ENCODE assay signal across 16 cellular contexts in the genomic region with DNA sequence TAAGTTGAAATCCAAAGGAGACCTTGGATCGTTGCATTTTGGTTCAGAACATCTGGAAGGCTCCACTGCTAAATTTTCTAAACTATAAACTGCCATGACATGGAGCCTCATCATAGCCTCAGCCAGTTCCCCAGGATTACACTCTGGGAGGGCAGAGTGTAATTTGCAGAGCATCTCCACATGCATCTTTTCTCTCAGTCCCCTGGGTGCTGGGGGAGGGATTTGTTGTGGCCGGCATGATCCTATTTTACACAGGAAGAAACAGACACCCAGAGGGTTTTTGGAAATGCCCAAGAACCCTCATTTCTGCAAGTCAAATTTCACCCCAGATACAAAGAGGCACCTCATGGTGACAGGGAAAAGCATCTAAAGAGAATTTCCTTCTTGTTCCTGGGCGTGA. TPM values are rescaled to one million over a fixed set of nuclear protein-coding genes. Genes with fewer than 3 reads are reported as not detected.
DNase-seq lines count a peak whose midpoint lies in the region; ATAC-seq lines count a peak whose summit lies in the region.
"Had no signal": no experiment of that assay in that cellular context is flagged by ENCODE, and none has a peak within 500 bp of the region (broad histone marks: within the 10 kb centered on the region; RNA-seq: fewer than 3 reads in every experiment).

No MANE protein-coding gene starts in this region.

- H3K27ac ChIP-seq in substantia nigra (ENCODE audit: low read depth, low read length, poor library complexity, severe bottlenecking) = peak overlapping the region; percentile 98
- H3K27ac ChIP-seq: breast epithelium, sigmoid colon had no signal

- H3K27ac Mint-ChIP-seq in activated naive CD8-positive, alpha-beta T cell = no peak overlapping the region
- H3K27ac Mint-ChIP-seq in activated naive CD8-positive, alpha-beta T cell treated with anti-CD3 and anti-CD28 coated beads for 36 hours = no peak overlapping the region
- no peak overlapping the region for H3K27ac Mint-ChIP-seq in activated naive CD8-positive, alpha-beta T cell treated with anti-CD3 and anti-CD28 coated beads, Interleukin-2, amount 50 U/mL, for 24 hours
- peak overlapping the region; percentile 62 to 89 (median 82) for H3K27ac Mint-ChIP-seq in immature natural killer cell

- no peak for DNase-seq in activated naive CD8-positive, alpha-beta T cell treated with anti-CD3 and anti-CD28 coated beads for 36 hours
- no peak for DNase-seq in activated naive CD8-positive, alpha-beta T cell treated with anti-CD3 and anti-CD28 coated beads, Interleukin-2, amount 50 U/mL, for 24 hours
- DNase-seq in immature natural killer cell = peak in 1 of 3 donors; percentile 12
- DNase-seq in substantia nigra (lab: John Stamatoyannopoulos, UW) = no peak
- DNase-seq: activated naive CD4-positive, alpha-beta T cell; effector memory CD4-positive, alpha-beta T cell; EL; NCI-H2227 treated with DMSO at 0.1 percent for 48 hours; ovary; sigmoid colon; stimulated activated CD4-positive, alpha-beta T cell treated with anti-CD3 and anti-CD28 coated beads, Interleukin-1b, Interleukin-23, amount 100 ng/mL, for 48 hours had no signal

- H3K4me3 Mint-ChIP-seq in activated naive CD8-positive, alpha-beta T cell = peak overlapping the region; percentile 83
- no peak overlapping the region for H3K4me3 Mint-ChIP-seq in activated naive CD8-positive, alpha-beta T cell treated with anti-CD3 and anti-CD28 coated beads for 36 hours
- H3K4me3 Mint-ChIP-seq in activated naive CD8-positive, alpha-beta T cell treated with anti-CD3 and anti-CD28 coated beads, Interleukin-2, amount 50 U/mL, for 24 hours = peak overlapping the region; percentile 46
- peak overlapping the region; percentile 82 to 94 (median 88) for H3K4me3 Mint-ChIP-seq in immature natural killer cell

- no peaks in the 10 kb centered on the region for H3K9me3 Mint-ChIP-seq in activated naive CD8-positive, alpha-beta T cell (ENCODE audit: low read depth)
- H3K9me3 Mint-ChIP-seq in activated naive CD8-positive, alpha-beta T cell treated with anti-CD3 and anti-CD28 coated beads for 36 hours = no peaks in the 10 kb centered on the region
- no peaks in the 10 kb centered on the region for H3K9me3 Mint-ChIP-seq in activated naive CD8-positive, alpha-beta T cell treated with anti-CD3 and anti-CD28 coated beads, Interleukin-2, amount 50 U/mL, for 24 hours
- H3K9me3 Mint-ChIP-seq in immature natural killer cell = no peaks in the 10 kb centered on the region

- peaks cover 5% of the 10 kb centered on the region for H3K36me3 Mint-ChIP-seq in activated naive CD8-positive, alpha-beta T cell
- H3K36me3 Mint-ChIP-seq in activated naive CD8-positive, alpha-beta T cell treated with anti-CD3 and anti-CD28 coated beads for 36 hours = no peaks in the 10 kb centered on the region
- H3K36me3 Mint-ChIP-seq in activated naive CD8-positive, alpha-beta T cell treated with anti-CD3 and anti-CD28 coated beads, Interleukin-2, amount 50 U/mL, for 24 hours (ENCODE audit: low read depth) = no peaks in the 10 kb centered on the region
- H3K36me3 Mint-ChIP-seq in immature natural killer cell = no peaks in the 10 kb centered on the region

- H3K27me3 Mint-ChIP-seq in activated naive CD8-positive, alpha-beta T cell = peaks cover 20% of the 10 kb centered on the region
- peaks cover 46% of the 10 kb centered on the region for H3K27me3 Mint-ChIP-seq in activated naive CD8-positive, alpha-beta T cell treated with anti-CD3 and anti-CD28 coated beads for 36 hours
- H3K27me3 Mint-ChIP-seq in activated naive CD8-positive, alpha-beta T cell treated with anti-CD3 and anti-CD28 coated beads, Interleukin-2, amount 50 U/mL, for 24 hours = peaks cover 37% of the 10 kb centered on the region
- H3K27me3 Mint-ChIP-seq in immature natural killer cell (ENCODE audit: low read depth in 3 of 3) = peaks cover 2 to 10% (median 4%) of the 10 kb centered on the region in 3 donors

- H3K4me1 Mint-ChIP-seq in activated naive CD8-positive, alpha-beta T cell (ENCODE audit: low read depth) = peaks cover 22% of the 10 kb centered on the region
- peaks cover 16% of the 10 kb centered on the region for H3K4me1 Mint-ChIP-seq in activated naive CD8-positive, alpha-beta T cell treated with anti-CD3 and anti-CD28 coated beads for 36 hours
- H3K4me1 Mint-ChIP-seq in activated naive CD8-positive, alpha-beta T cell treated with anti-CD3 and anti-CD28 coated beads, Interleukin-2, amount 50 U/mL, for 24 hours = peaks cover 20% of the 10 kb centered on the region
- H3K4me1 Mint-ChIP-seq in immature natural killer cell = peaks cover 39 to 44% of the 10 kb centered on the region in 2 donors

- ATAC-seq in activated naive CD8-positive, alpha-beta T cell treated with anti-CD3 and anti-CD28 coated beads, Interleukin-2, amount 50 U/mL, for 24 hours = no peak
- ATAC-seq in HG03280 (IDR thresholded peaks at IDR 0.05; ENCODE audit: unreplicated experiment) = no peak
- ATAC-seq in GM21576 (IDR thresholded peaks at IDR 0.05; ENCODE audit: unreplicated experiment) = no peak
- no peak for ATAC-seq in HG03045 (IDR thresholded peaks at IDR 0.05; ENCODE audit: unreplicated experiment)

RNA-seq across cellular contexts. Expression of a gene that starts 40.9 kb away (rescaled TPM):
- total RNA-seq in activated naive CD8-positive, alpha-beta T cell treated with anti-CD3 and anti-CD28 coated beads for 36 hours = 10 to 100 TPM; 19.1 to 20.2 TPM
- polyA plus RNA-seq in immature natural killer cell = 1 to 10 TPM; 1.9 to 8.1 (median 5.1) TPM

Comparison
In these comparisons a context has a peak if more than half of its experiments do, and no peak if none do; other contexts are left out.
1. H3K27ac Mint-ChIP-seq: peak in immature natural killer cell (6 of 6); none in activated naive CD8-positive, alpha-beta T cell (single experiment), activated naive CD8-positive, alpha-beta T cell treated with anti-CD3 and anti-CD28 coated beads for 36 hours (single experiment) and activated naive CD8-positive, alpha-beta T cell treated with anti-CD3 and anti-CD28 coated beads, Interleukin-2, amount 50 U/mL, for 24 hours (single experiment).